ENCODE assay signal across 17 cellular contexts in the genomic region with DNA sequence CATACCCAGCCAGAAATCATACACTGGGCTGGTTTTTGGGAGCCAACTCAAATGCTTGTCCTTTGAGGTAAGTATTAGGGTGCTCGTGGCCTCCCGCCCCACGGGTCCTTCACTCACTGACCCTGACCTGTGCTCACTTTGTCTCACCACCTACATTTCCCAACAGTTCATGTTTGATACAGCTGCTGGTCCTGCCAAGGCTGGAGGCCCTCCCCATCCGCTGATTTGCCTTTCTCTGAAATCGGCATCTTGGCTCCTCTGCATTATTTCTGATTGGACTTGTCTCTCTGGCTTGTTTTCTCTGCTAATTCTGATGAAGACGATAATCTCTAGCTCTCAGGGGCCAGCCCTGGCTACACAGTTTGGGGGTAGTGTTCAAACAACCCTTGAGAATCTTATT.
"Had no signal": no experiment of that assay in that cellular context is flagged by ENCODE, and none has a peak within 500 bp of the region (broad histone marks: within the 10 kb centered on the region; RNA-seq: fewer than 3 reads in every experiment).

No MANE protein-coding gene starts in this region.

- H3K9me3 Mint-ChIP-seq: activated CD8-positive, alpha-beta T cell treated with anti-CD3 and anti-CD28 coated beads for 36 hours had no signal

- H3K4me3 Mint-ChIP-seq: activated CD8-positive, alpha-beta T cell treated with anti-CD3 and anti-CD28 coated beads for 36 hours; stimulated activated naive B cell treated with anti-CD40 and anti-IgM and Interleukin-4, amounts not matched to agents 10 μg/mL and 1 μg/mL and 100 μg/mL, for 72 hours had no signal

- H3K36me3 ChIP-seq: upper lobe of right lung had no signal

- H3K27me3 ChIP-seq: upper lobe of right lung had no signal

- H3K9me3 ChIP-seq: upper lobe of right lung had no signal

- H3K27ac Mint-ChIP-seq: activated CD8-positive, alpha-beta T cell treated with anti-CD3 and anti-CD28 coated beads for 36 hours; naive B cell; stimulated activated naive B cell treated with anti-CD40 and anti-IgM and Interleukin-4, amounts not matched to agents 10 μg/mL and 1 μg/mL and 100 μg/mL, for 72 hours had no signal

- FAIRE-seq: islet of Langerhans had no signal

- H3K36me3 Mint-ChIP-seq: naive B cell; stimulated activated naive B cell treated with anti-CD40 and anti-IgM and Interleukin-4, amounts not matched to agents 10 μg/mL and 1 μg/mL and 100 μg/mL, for 72 hours had no signal

- DNase-seq: activated CD8-positive, alpha-beta memory T cell treated with anti-CD3 and anti-CD28 coated beads, Interleukin-2, amount 50 U/mL, for 48 hours; activated CD8-positive, alpha-beta T cell treated with anti-CD3 and anti-CD28 coated beads for 36 hours; activated naive CD4-positive, alpha-beta T cell treated with Interleukin-2 at 50 U/mL for 16 hours; cerebellar nuclear complex; head of caudate nucleus; midbrain; naive B cell; nucleus accumbens; stimulated activated CD4-positive, alpha-beta T cell treated with anti-CD3 and anti-CD28 coated beads, Interleukin-2, amount 100 ng/mL, for 24 hours; stimulated activated naive B cell treated with anti-CD40 and anti-IgM and Interleukin-4, amounts not matched to agents 10 μg/mL and 1 μg/mL and 100 μg/mL, for 72 hours; substantia nigra; T-helper 1 cell; upper lobe of right lung had no signal

- ATAC-seq: activated CD8-positive, alpha-beta T cell treated with anti-CD3 and anti-CD28 coated beads for 36 hours; sciatic nerve; stimulated activated naive B cell treated with anti-CD40 and anti-IgM and Interleukin-4, amounts not matched to agents 10 μg/mL and 1 μg/mL and 100 μg/mL, for 72 hours; upper lobe of right lung had no signal

- H3K4me3 ChIP-seq: SK-N-MC, upper lobe of right lung had no signal

- H3K4me1 Mint-ChIP-seq: naive B cell had no signal

- H3K27ac ChIP-seq: SK-N-MC, upper lobe of right lung, VCaP had no signal
